In genomic region chr7:102445674-102446071, GRCh38 we compare ENCODE assay signal across 1 cellular context.
TF ChIP-seq lines count a peak whose summit lies in the region.

No MANE protein-coding gene starts in this region.

TF ChIP-seq in HEK293, 187 proteins besides CTCF, POLR2A, EP300 and RAD21 (continued from another document):
- TF ChIP-seq, protein P1, sequence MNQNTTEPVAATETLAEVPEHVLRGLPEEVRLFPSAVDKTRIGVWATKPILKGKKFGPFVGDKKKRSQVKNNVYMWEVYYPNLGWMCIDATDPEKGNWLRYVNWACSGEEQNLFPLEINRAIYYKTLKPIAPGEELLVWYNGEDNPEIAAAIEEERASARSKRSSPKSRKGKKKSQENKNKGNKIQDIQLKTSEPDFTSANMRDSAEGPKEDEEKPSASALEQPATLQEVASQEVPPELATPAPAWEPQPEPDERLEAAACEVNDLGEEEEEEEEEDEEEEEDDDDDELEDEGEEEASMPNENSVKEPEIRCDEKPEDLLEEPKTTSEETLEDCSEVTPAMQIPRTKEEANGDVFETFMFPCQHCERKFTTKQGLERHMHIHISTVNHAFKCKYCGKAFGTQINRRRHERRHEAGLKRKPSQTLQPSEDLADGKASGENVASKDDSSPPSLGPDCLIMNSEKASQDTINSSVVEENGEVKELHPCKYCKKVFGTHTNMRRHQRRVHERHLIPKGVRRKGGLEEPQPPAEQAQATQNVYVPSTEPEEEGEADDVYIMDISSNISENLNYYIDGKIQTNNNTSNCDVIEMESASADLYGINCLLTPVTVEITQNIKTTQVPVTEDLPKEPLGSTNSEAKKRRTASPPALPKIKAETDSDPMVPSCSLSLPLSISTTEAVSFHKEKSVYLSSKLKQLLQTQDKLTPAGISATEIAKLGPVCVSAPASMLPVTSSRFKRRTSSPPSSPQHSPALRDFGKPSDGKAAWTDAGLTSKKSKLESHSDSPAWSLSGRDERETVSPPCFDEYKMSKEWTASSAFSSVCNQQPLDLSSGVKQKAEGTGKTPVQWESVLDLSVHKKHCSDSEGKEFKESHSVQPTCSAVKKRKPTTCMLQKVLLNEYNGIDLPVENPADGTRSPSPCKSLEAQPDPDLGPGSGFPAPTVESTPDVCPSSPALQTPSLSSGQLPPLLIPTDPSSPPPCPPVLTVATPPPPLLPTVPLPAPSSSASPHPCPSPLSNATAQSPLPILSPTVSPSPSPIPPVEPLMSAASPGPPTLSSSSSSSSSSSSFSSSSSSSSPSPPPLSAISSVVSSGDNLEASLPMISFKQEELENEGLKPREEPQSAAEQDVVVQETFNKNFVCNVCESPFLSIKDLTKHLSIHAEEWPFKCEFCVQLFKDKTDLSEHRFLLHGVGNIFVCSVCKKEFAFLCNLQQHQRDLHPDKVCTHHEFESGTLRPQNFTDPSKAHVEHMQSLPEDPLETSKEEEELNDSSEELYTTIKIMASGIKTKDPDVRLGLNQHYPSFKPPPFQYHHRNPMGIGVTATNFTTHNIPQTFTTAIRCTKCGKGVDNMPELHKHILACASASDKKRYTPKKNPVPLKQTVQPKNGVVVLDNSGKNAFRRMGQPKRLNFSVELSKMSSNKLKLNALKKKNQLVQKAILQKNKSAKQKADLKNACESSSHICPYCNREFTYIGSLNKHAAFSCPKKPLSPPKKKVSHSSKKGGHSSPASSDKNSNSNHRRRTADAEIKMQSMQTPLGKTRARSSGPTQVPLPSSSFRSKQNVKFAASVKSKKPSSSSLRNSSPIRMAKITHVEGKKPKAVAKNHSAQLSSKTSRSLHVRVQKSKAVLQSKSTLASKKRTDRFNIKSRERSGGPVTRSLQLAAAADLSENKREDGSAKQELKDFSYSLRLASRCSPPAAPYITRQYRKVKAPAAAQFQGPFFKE (tag by site-specific recombination; IDR thresholded peaks at IDR 0.05; ENCODE audit: borderline replicate concordance) = no peak
- TF ChIP-seq ZNF366 (tag by site-specific recombination; conservative IDR thresholded peaks at IDR 0.05) (peak; percentile 70), ZNF169 (tag by site-specific recombination; IDR thresholded peaks at IDR 0.05) (no peak), ZNF239 (tag by site-specific recombination; IDR thresholded peaks at IDR 0.05) (no peak)
TF ChIP-seq in HEK293: peak in this region for 1.
